Comparison of ENCODE assay signal across 8 cellular contexts in the genomic region with DNA sequence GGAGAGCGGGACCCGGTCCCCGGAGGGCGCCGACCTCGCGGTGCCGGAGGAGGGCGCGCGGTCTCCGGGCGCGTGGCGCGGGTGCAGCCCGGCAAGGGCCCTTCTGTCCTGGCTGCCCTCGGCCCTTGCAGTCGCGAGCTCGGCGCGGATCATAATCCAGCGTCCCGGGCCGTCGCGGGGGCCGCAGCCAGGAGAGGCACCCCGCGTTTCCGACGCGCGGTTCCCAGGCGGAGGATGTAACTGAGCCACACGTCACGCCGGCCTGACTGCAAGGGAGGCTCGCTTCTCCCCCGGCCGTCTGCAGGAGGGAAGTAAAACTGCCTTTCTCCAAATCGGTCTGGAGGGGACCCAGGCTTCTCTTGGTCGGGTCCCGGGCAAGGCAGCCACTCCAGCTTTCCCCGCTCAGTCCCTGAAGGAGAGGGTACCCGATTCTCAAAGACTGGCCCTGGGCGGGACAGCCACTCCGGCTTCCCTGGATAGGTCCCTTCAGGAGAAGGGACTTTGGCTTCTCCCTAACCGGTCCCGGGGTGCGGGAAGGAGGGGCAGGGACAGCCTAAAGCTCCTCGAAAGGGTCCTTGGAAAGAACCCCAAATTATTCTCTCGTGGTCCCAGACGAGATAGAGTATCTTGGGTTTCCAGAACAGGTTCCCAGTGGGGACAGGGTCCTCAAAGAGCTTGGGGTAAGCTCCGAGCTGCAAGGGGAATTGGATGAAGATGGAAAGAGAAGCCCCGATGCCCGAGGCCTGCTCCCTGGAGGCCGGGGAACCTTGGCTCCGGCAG. TPM values are rescaled to one million over a fixed set of nuclear protein-coding genes. Genes with fewer than 3 reads are reported as not detected.
DNase-seq lines count a peak whose midpoint lies in the region; ATAC-seq, FAIRE-seq and TF ChIP-seq lines count a peak whose summit lies in the region.

No MANE protein-coding gene starts in this region.

- peaks cover 8% of the 10 kb centered on the region for H3K4me1 Mint-ChIP-seq in activated CD4-positive, alpha-beta T cell treated with anti-CD3 and anti-CD28 coated beads, Interleukin-2, amount 10 ng/mL, durations not matched to agents 24 days and 14 days

- peak overlapping the region; percentile 76 for H3K4me3 Mint-ChIP-seq in activated CD4-positive, alpha-beta T cell treated with anti-CD3 and anti-CD28 coated beads, Interleukin-2, amount 10 ng/mL, durations not matched to agents 24 days and 14 days

- H3K9me3 Mint-ChIP-seq in activated CD4-positive, alpha-beta T cell treated with anti-CD3 and anti-CD28 coated beads, Interleukin-2, amount 10 ng/mL, durations not matched to agents 24 days and 14 days = no peaks in the 10 kb centered on the region

- no peaks in the 10 kb centered on the region for H3K36me3 Mint-ChIP-seq in activated CD4-positive, alpha-beta T cell treated with anti-CD3 and anti-CD28 coated beads, Interleukin-2, amount 10 ng/mL, durations not matched to agents 24 days and 14 days (ENCODE audit: low read depth)

- peaks cover 79% of the 10 kb centered on the region for H3K27me3 Mint-ChIP-seq in activated CD4-positive, alpha-beta T cell treated with anti-CD3 and anti-CD28 coated beads, Interleukin-2, amount 10 ng/mL, durations not matched to agents 24 days and 14 days

- FAIRE-seq in D721Med (lab: Jason Lieb, UNC) = no peak

- intact Hi-C loops in activated CD4-positive, alpha-beta T cell treated with anti-CD3 and anti-CD28 coated beads, Interleukin-2, amount 10 ng/mL, durations not matched to agents 24 days and 14 days (cut with micrococcal nuclease) = no loop called here

- peak; percentile 55 for ATAC-seq in omental fat pad (ENCODE audit: low FRiP score)

- H3K4me3 ChIP-seq in fibroblast of the aortic adventitia (ENCODE audit: low read depth, low read length) = peak overlapping the region; percentile 37

- H3K27ac Mint-ChIP-seq in activated CD4-positive, alpha-beta T cell treated with anti-CD3 and anti-CD28 coated beads, Interleukin-2, amount 10 ng/mL, durations not matched to agents 24 days and 14 days = no peak overlapping the region

- TF ChIP-seq CTCF in D721Med (IDR thresholded peaks at IDR 0.05; ENCODE audit: insufficient read depth, missing control alignments) (no peak), fibroblast of the aortic adventitia (IDR thresholded peaks at IDR 0.05; ENCODE audit: insufficient read depth, low read length) (no peak), omental fat pad (IDR thresholded peaks at IDR 0.05) (no peak)

- peak; percentile 33 for DNase-seq in D721Med (ENCODE audit: insufficient read length, low spot score)
- peak; percentile 76 for DNase-seq in activated CD4-positive, alpha-beta T cell treated with anti-CD3 and anti-CD28 coated beads, Interleukin-2, amount 10 ng/mL, durations not matched to agents 24 days and 14 days
- DNase-seq in fibroblast of the aortic adventitia (ENCODE audit: low read depth) = peak; percentile 20
- no peak for DNase-seq in omental fat pad (ENCODE audit: low spot score)
- no peak for DNase-seq in KG1 (lab: John Stamatoyannopoulos, UW)
- DNase-seq in NCI-H128 (lab: John Stamatoyannopoulos, UW; ENCODE audit: unreplicated experiment) = no peak
- no peak for DNase-seq in DMS79 (lab: John Stamatoyannopoulos, UW)
- DNase-seq in hepatic stellate cell (ENCODE audit: low spot score) = no peak

RNA-seq across cellular contexts. Expression of a gene that starts 0.8 kb away (rescaled TPM):
- total RNA-seq in activated CD4-positive, alpha-beta T cell treated with anti-CD3 and anti-CD28 coated beads, Interleukin-2, amount 10 ng/mL, durations not matched to agents 24 days and 14 days = 0.14 and 0.42 TPM in 2 replicates
- total RNA-seq in fibroblast of the aortic adventitia (ENCODE audit: low replicate concordance) = 3.5 and 42.9 TPM in 2 replicates
- 100 to 1,000 TPM in 2 of 4 donors, 10 to 100 TPM in 2; 80.2 to 141 (median 103) TPM for total RNA-seq in omental fat pad

Comparison
In these comparisons a context has a peak if more than half of its experiments do, and no peak if none do; other contexts are left out.
1. DNase-seq: peak in D721Med (single experiment), activated CD4-positive, alpha-beta T cell treated with anti-CD3 and anti-CD28 coated beads, Interleukin-2, amount 10 ng/mL, durations not matched to agents 24 days and 14 days (single experiment) and fibroblast of the aortic adventitia (single experiment); none in omental fat pad (single experiment), KG1 (single experiment), NCI-H128 (single experiment), DMS79 (single experiment) and hepatic stellate cell (single experiment).